Comparison of ENCODE assay signal across 28 cellular contexts in genomic region chr3:27945229-27945628, GRCh38.
"Had no signal": no experiment of that assay in that cellular context is flagged by ENCODE, and none has a peak within 500 bp of the region (broad histone marks: within the 10 kb centered on the region; RNA-seq: fewer than 3 reads in every experiment).

No MANE protein-coding gene starts in this region.

- H3K27me3 Mint-ChIP-seq: activated CD4-positive, alpha-beta memory T cell treated with anti-CD3 and anti-CD28 coated beads, Interleukin-2, amount 10 ng/mL, durations not matched to agents 7 days and 5 days; activated CD4-positive, alpha-beta T cell treated with anti-CD3 and anti-CD28 coated beads, Interleukin-2, amount 10 ng/mL, durations not matched to agents 7 days and 5 days; activated naive CD8-positive, alpha-beta T cell had no signal

- FAIRE-seq: astrocyte, bronchial epithelial cell, colon, endometrium, endothelial cell of umbilical vein had no signal

- H3K27ac Mint-ChIP-seq: activated CD4-positive, alpha-beta memory T cell treated with anti-CD3 and anti-CD28 coated beads, Interleukin-2, amount 10 ng/mL, durations not matched to agents 7 days and 5 days; activated CD4-positive, alpha-beta T cell treated with anti-CD3 and anti-CD28 coated beads, Interleukin-2, amount 10 ng/mL, durations not matched to agents 7 days and 5 days; activated naive CD8-positive, alpha-beta T cell; activated T-helper 17 cell treated with anti-CD3 and anti-CD28 coated beads, Interleukin-2, amount 50 U/mL, for 72 hours had no signal

- H3K4me1 Mint-ChIP-seq: activated CD4-positive, alpha-beta memory T cell treated with anti-CD3 and anti-CD28 coated beads, Interleukin-2, amount 10 ng/mL, durations not matched to agents 7 days and 5 days; activated CD4-positive, alpha-beta T cell treated with anti-CD3 and anti-CD28 coated beads, Interleukin-2, amount 10 ng/mL, durations not matched to agents 7 days and 5 days; activated T-helper 17 cell treated with anti-CD3 and anti-CD28 coated beads, Interleukin-2, amount 50 U/mL, for 72 hours had no signal

- H3K4me3 ChIP-seq: esophagus squamous epithelium, gastroesophageal sphincter had no signal

- ATAC-seq: activated T-cell treated with anti-CD3 and anti-CD28 coated beads, Interleukin-2, amount 50 U/mL, for 4 hours; activated T-helper 17 cell treated with anti-CD3 and anti-CD28 coated beads, Interleukin-2, amount 50 U/mL, for 72 hours; gastroesophageal sphincter had no signal

- H3K9me3 ChIP-seq: esophagus squamous epithelium had no signal

- H3K4me1 ChIP-seq: esophagus squamous epithelium, gastroesophageal sphincter had no signal

- DNase-seq: activated CD4-positive, alpha-beta memory T cell treated with anti-CD3 and anti-CD28 coated beads, Interleukin-2, amount 10 ng/mL, durations not matched to agents 7 days and 5 days; activated CD4-positive, alpha-beta T cell treated with anti-CD3 and anti-CD28 coated beads for 1 hour; activated CD4-positive, alpha-beta T cell treated with anti-CD3 and anti-CD28 coated beads for 4 hours; activated CD4-positive, alpha-beta T cell treated with anti-CD3 and anti-CD28 coated beads, Interleukin-2, amount 10 ng/mL, durations not matched to agents 7 days and 5 days; activated CD4-positive, alpha-beta T cell treated with anti-CD3 and anti-CD28 coated beads, Interleukin-2, amount 50 U/mL, for 4 hours; activated CD8-positive, alpha-beta memory T cell treated with anti-CD3 and anti-CD28 coated beads, Interleukin-2, amount 50 U/mL, for 48 hours; activated effector memory CD4-positive, alpha-beta T cell treated with Interleukin-2 at 50 U/mL for 16 hours; activated gamma-delta T cell treated with Interleukin-2 at 50 U/mL for 16 hours; activated naive CD4-positive, alpha-beta T cell treated with anti-CD3 and anti-CD28 coated beads, Interleukin-2, amount 50 U/mL, for 16 hours; activated naive CD4-positive, alpha-beta T cell treated with Interleukin-2 at 50 U/mL for 16 hours; activated T-cell treated with anti-CD3 and anti-CD28 coated beads, Interleukin-2, amount 50 U/mL, for 4 hours; amniotic stem cell; anterior cingulate cortex; brain microvascular endothelial cell; cortex of kidney; dermis blood vessel endothelial cell; effector CD4-positive, alpha-beta T cell; esophagus squamous epithelium; foreskin melanocyte had no signal

- H3K4me3 Mint-ChIP-seq: activated CD4-positive, alpha-beta memory T cell treated with anti-CD3 and anti-CD28 coated beads, Interleukin-2, amount 10 ng/mL, durations not matched to agents 7 days and 5 days; activated CD4-positive, alpha-beta T cell treated with anti-CD3 and anti-CD28 coated beads, Interleukin-2, amount 10 ng/mL, durations not matched to agents 7 days and 5 days; activated naive CD8-positive, alpha-beta T cell; activated T-cell treated with anti-CD3 and anti-CD28 coated beads, Interleukin-2, amount 50 U/mL, for 4 hours; activated T-helper 17 cell treated with anti-CD3 and anti-CD28 coated beads, Interleukin-2, amount 50 U/mL, for 72 hours had no signal

- H3K36me3 ChIP-seq: brain microvascular endothelial cell, esophagus squamous epithelium, gastroesophageal sphincter had no signal

- H3K27ac ChIP-seq: brain microvascular endothelial cell, epithelial cell of prostate, esophagus squamous epithelium, gastroesophageal sphincter had no signal

- H3K27me3 ChIP-seq: brain microvascular endothelial cell, esophagus squamous epithelium, gastroesophageal sphincter had no signal
